12 cellular contexts compared by ENCODE assay signal in genomic region chr6:52571099-52571755, GRCh38. TPM values are rescaled to one million over a fixed set of nuclear protein-coding genes. Genes with fewer than 3 reads are reported as not detected.
A peak's percentile ranks its signal among the peaks of the same experiment; 100 is the strongest.
DNase-seq lines count a peak whose midpoint lies in the region; ATAC-seq, FAIRE-seq and TF ChIP-seq lines count a peak whose summit lies in the region.
"Had no signal": no experiment of that assay in that cellular context is flagged by ENCODE, and none has a peak within 500 bp of the region (broad histone marks: within the 10 kb centered on the region; RNA-seq: fewer than 3 reads in every experiment).

No MANE protein-coding gene starts in this region.

- H3K4me3 ChIP-seq in bronchial epithelial cell (ENCODE audit: low read depth, low read length) (no peak overlapping the region), left lung (no peak overlapping the region), uterus (no peak overlapping the region), lower leg skin (ENCODE audit: low read depth, poor library complexity, severe bottlenecking) (no peak overlapping the region)
- H3K4me3 ChIP-seq: A549 had no signal

- H3K9me3 ChIP-seq in left lung (no peaks in the 10 kb centered on the region), uterus (no peaks in the 10 kb centered on the region)
- H3K9me3 ChIP-seq: A549 had no signal

- peaks cover 47 to 58% of the 10 kb centered on the region in 2 donors for H3K4me1 ChIP-seq in left lung
- H3K4me1 ChIP-seq in uterus = peaks cover 0 to 16% of the 10 kb centered on the region in 2 donors

- no peak overlapping the region for H3K27ac ChIP-seq in left lung
- peak overlapping the region; percentile 47 to 51 for H3K27ac ChIP-seq in uterus
- H3K27ac ChIP-seq: A549 had no signal

- DNase-seq in NCI-H2171 treated with DMSO at 0.1 percent for 48 hours (lab: John Stamatoyannopoulos, UW) = peak; percentile 53
- DNase-seq in NCI-H2171 (lab: John Stamatoyannopoulos, UW) = no peak
- peak; percentile 55 for DNase-seq in bronchial epithelial cell (ENCODE audit: low read depth)
- no peak for DNase-seq in left lung
- DNase-seq in uterus = no peak
- DNase-seq in lower leg skin (ENCODE audit: low spot score in 2 of 2) = no peak
- DNase-seq in inferior parietal cortex (ENCODE audit: extremely low spot score) = no peak
- DNase-seq in NCI-H187 (lab: John Stamatoyannopoulos, UW) = no peak
- DNase-seq: foreskin melanocyte, T1000 had no signal

- peak; percentile 59 for ATAC-seq in left lung
- ATAC-seq: A549, HCT116 had no signal

- H3K36me3 ChIP-seq in bronchial epithelial cell (ENCODE audit: control insufficient read depth, insufficient read depth, low read length) (no peaks in the 10 kb centered on the region), left lung (no peaks in the 10 kb centered on the region), uterus (no peaks in the 10 kb centered on the region)

- no peak for FAIRE-seq in bronchial epithelial cell (lab: Jason Lieb, UNC)
- FAIRE-seq: A549 had no signal

- 49 to 56% methylated on average over 10 of the region's 10 CpGs for WGBS in lower leg skin, 2 donors

- TF ChIP-seq CTCF in bronchial epithelial cell (IDR thresholded peaks at IDR 0.05; ENCODE audit: insufficient read depth, low read length, severe bottlenecking) (no peak), left lung (IDR thresholded peaks at IDR 0.05) (no peak), uterus (IDR thresholded peaks at IDR 0.05) (no peak), lower leg skin (IDR thresholded peaks at IDR 0.05) (no peak)

- TF ChIP-seq POLR2A in uterus (IDR thresholded peaks at IDR 0.05) (no peak), lower leg skin (IDR thresholded peaks at IDR 0.05) (no peak)

- H3K27me3 ChIP-seq in bronchial epithelial cell (ENCODE audit: control insufficient read depth, insufficient read depth, low read length) (no peaks in the 10 kb centered on the region), left lung (no peaks in the 10 kb centered on the region), uterus (no peaks in the 10 kb centered on the region)

- intact Hi-C loops in left lung (cut with DNase I) = no loop called here
- intact Hi-C loops in uterus (cut with DNase I; ENCODE audit: low total_unique reads) = loop anchor here (10.0 kb wide), 1 partner anchor 56 kb away; no protein-coding TSS in a partner anchor
- intact Hi-C loops in lower leg skin (cut with DNase I; ENCODE audit: low total_unique reads) = no loop called here

RNA-seq across cellular contexts. Expression of gene TRAM2, which starts 5.6 kb away (rescaled TPM):
- total RNA-seq in bronchial epithelial cell = 3.2 and 4.2 TPM in 2 replicates
- 10 to 100 TPM; 30.5 to 38.4 TPM for total RNA-seq in left lung
- 10 to 100 TPM in 2 of 4 donors, 1 to 10 TPM in 2; 3.8 to 33.2 (median 17.6) TPM for total RNA-seq in uterus
- total RNA-seq in lower leg skin = 10 to 100 TPM in 1 of 4 donors, 1 to 10 TPM in 3; 3.7 to 11.5 (median 7.0) TPM

Comparison
In these comparisons a context has a peak if more than half of its experiments do, and no peak if none do; other contexts are left out.
1. DNase-seq: peak in NCI-H2171 treated with DMSO at 0.1 percent for 48 hours (single experiment) and bronchial epithelial cell (single experiment); none in NCI-H2171 (single experiment), left lung (0 of 2), uterus (0 of 2), lower leg skin (0 of 2), inferior parietal cortex (single experiment) and NCI-H187 (0 of 2).
2. H3K27ac ChIP-seq: peak in uterus (2 of 2); none in left lung (0 of 2).